8 cellular contexts compared by ENCODE assay signal in genomic region chr14:59254911-59255545, GRCh38.
DNase-seq lines count a peak whose midpoint lies in the region; ATAC-seq and TF ChIP-seq lines count a peak whose summit lies in the region.

No MANE protein-coding gene starts in this region.

- peak overlapping the region; percentile 82 to 91 (median 88) for H3K27ac ChIP-seq in gastroesophageal sphincter
- peak overlapping the region; percentile 84 for H3K27ac ChIP-seq in suprapubic skin

- no peak overlapping the region for H3K4me3 ChIP-seq in gastroesophageal sphincter
- H3K4me3 ChIP-seq in suprapubic skin, result no peak overlapping the region

- peak; percentile 74 for ATAC-seq in gastroesophageal sphincter
- no peak for ATAC-seq in HG03439 (IDR thresholded peaks at IDR 0.05; ENCODE audit: unreplicated experiment)
- ATAC-seq in GM21576 (IDR thresholded peaks at IDR 0.05; ENCODE audit: unreplicated experiment), result no peak

- TF ChIP-seq POLR2A in gastroesophageal sphincter (IDR thresholded peaks at IDR 0.05) (no peak), suprapubic skin (IDR thresholded peaks at IDR 0.05) (no peak)

- H3K36me3 ChIP-seq in gastroesophageal sphincter, result no peaks in the 10 kb centered on the region
- no peaks in the 10 kb centered on the region for H3K36me3 ChIP-seq in suprapubic skin

- H3K4me1 ChIP-seq in gastroesophageal sphincter (peaks cover 38 to 93% (median 44%) of the 10 kb centered on the region in 3 donors), suprapubic skin (peaks cover 44% of the 10 kb centered on the region)

- no peak for TF ChIP-seq CTCF in GM20000 (IDR thresholded peaks at IDR 0.05; ENCODE audit: extremely low read depth, missing control alignments)
- no peak for TF ChIP-seq CTCF in gastroesophageal sphincter (IDR thresholded peaks at IDR 0.05)
- no peak for TF ChIP-seq CTCF in suprapubic skin (IDR thresholded peaks at IDR 0.05)

- TF ChIP-seq EP300 in gastroesophageal sphincter (IDR thresholded peaks at IDR 0.05) (no peak), suprapubic skin (IDR thresholded peaks at IDR 0.05) (no peak)

- WGBS in gastroesophageal sphincter (ENCODE audit: low coverage in 1 of 2), 2 donors, result 12% methylated on average over 5 of the region's 5 CpGs; no CpG with 5 or more reads in 1 of the 2 donors
- WGBS in suprapubic skin, result 35% methylated on average over 5 of the region's 5 CpGs

- DNase-seq in GM20000 (ENCODE audit: low spot score) (peak; percentile 11), NCI-H526 (lab: John Stamatoyannopoulos, UW) (peak; percentile 56 to 62), suprapubic skin (ENCODE audit: low spot score in 2 of 2) (peak in 1 of 2 donors; percentile 67), NCI-H774 (lab: John Stamatoyannopoulos, UW) (no peak), NCI-H82 (lab: John Stamatoyannopoulos, UW) (no peak)

- H3K27me3 ChIP-seq in gastroesophageal sphincter (no peaks in the 10 kb centered on the region), suprapubic skin (no peaks in the 10 kb centered on the region)

- H3K9me3 ChIP-seq in gastroesophageal sphincter, result no peaks in the 10 kb centered on the region
- no peaks in the 10 kb centered on the region for H3K9me3 ChIP-seq in suprapubic skin

Comparison
In these comparisons a context has a peak if more than half of its experiments do, and no peak if none do; other contexts are left out.
1. DNase-seq: peak in GM20000 (single experiment) and NCI-H526 (2 of 2); none in NCI-H774 (single experiment) and NCI-H82 (single experiment).